22 cellular contexts compared by ENCODE assay signal in genomic region chr7:121961491-121961890, GRCh38.
A peak's percentile ranks its signal among the peaks of the same experiment; 100 is the strongest.
DNase-seq lines count a peak whose midpoint lies in the region; ATAC-seq lines count a peak whose summit lies in the region.
"Had no signal": no experiment of that assay in that cellular context is flagged by ENCODE, and none has a peak within 500 bp of the region (broad histone marks: within the 10 kb centered on the region; RNA-seq: fewer than 3 reads in every experiment).

No MANE protein-coding gene starts in this region.

- DNase-seq in GM04503 (ENCODE audit: low read depth) (peak; percentile 10), NCI-H526 (lab: John Stamatoyannopoulos, UW) (peak; percentile 49 to 67), epithelial cell of prostate (ENCODE audit: low read depth, low spot score) (no peak), mucosa of gallbladder (ENCODE audit: low spot score) (no peak), sciatic nerve (ENCODE audit: low spot score) (no peak)
- DNase-seq in activated effector memory CD4-positive, alpha-beta T cell treated with Interleukin-2 at 50 U/mL for 16 hours, result no peak
- DNase-seq: activated CD4-positive, alpha-beta T cell treated with anti-CD3 and anti-CD28 coated beads, Interleukin-2, amount 10 ng/mL, durations not matched to agents 7 days and 5 days; activated naive CD8-positive, alpha-beta T cell treated with anti-CD3 and anti-CD28 coated beads for 36 hours; CD4-positive, alpha-beta memory T cell; DMS153; effector memory CD8-positive, alpha-beta T cell; GDM1; heart left ventricle; left lung; NCI-H1105 treated with DMSO at 0.1 percent for 48 hours; NCI-H2081 treated with DMSO at 0.1 percent for 48 hours; Peyer's patch; posterior cingulate gyrus had no signal

- no peaks in the 10 kb centered on the region for H3K36me3 ChIP-seq in mesodermal cell (ENCODE audit: control insufficient read depth, insufficient read depth, low read length)
- H3K36me3 ChIP-seq: esophagus muscularis mucosa, heart left ventricle, left lung, Peyer's patch had no signal

- H3K9me3 ChIP-seq in mesodermal cell (ENCODE audit: control insufficient read depth, low read length), result no peaks in the 10 kb centered on the region
- H3K9me3 ChIP-seq: esophagus muscularis mucosa, heart left ventricle, Peyer's patch had no signal

- H3K27ac ChIP-seq in epithelial cell of prostate, result peak overlapping the region; percentile 96
- H3K27ac ChIP-seq in mesodermal cell (ENCODE audit: low read depth, low read length, severe bottlenecking), result peak overlapping the region; percentile 11
- H3K27ac ChIP-seq: esophagus muscularis mucosa, heart left ventricle, HL-60, left lung, Peyer's patch, VCaP had no signal

- no peak overlapping the region for H3K4me3 ChIP-seq in mesodermal cell (ENCODE audit: extremely low read depth, insufficient read depth, low read length, poor library complexity, severe bottlenecking)
- H3K4me3 ChIP-seq: esophagus muscularis mucosa, heart left ventricle, left lung, Peyer's patch had no signal

- WGBS in mesodermal cell (ENCODE audit: insufficient coverage in 2 of 2), 2 experiments, result 100% methylated on average over 2 of the region's 4 CpGs; no CpG with 5 or more reads in 1 of the 2 experiments

- H3K4me1 ChIP-seq in mesodermal cell (ENCODE audit: control insufficient read depth, insufficient read depth, low read length, poor library complexity, severe bottlenecking), result peaks cover 3% of the 10 kb centered on the region
- H3K4me1 ChIP-seq: esophagus muscularis mucosa, heart left ventricle, left lung, Peyer's patch had no signal

- intact Hi-C loops in sciatic nerve (cut with DNase I), result no loop called here

- no peak for ATAC-seq in sciatic nerve
- ATAC-seq: effector memory CD8-positive, alpha-beta T cell; heart left ventricle; left lung had no signal

Comparison
In these comparisons a context has a peak if more than half of its experiments do, and no peak if none do; other contexts are left out.
1. DNase-seq: peak in GM04503 (single experiment) and NCI-H526 (2 of 2); none in epithelial cell of prostate (single experiment), mucosa of gallbladder (single experiment), sciatic nerve (single experiment) and activated effector memory CD4-positive, alpha-beta T cell treated with Interleukin-2 at 50 U/mL for 16 hours (single experiment).